ENCODE assay signal across 8 cellular contexts in the genomic region with DNA sequence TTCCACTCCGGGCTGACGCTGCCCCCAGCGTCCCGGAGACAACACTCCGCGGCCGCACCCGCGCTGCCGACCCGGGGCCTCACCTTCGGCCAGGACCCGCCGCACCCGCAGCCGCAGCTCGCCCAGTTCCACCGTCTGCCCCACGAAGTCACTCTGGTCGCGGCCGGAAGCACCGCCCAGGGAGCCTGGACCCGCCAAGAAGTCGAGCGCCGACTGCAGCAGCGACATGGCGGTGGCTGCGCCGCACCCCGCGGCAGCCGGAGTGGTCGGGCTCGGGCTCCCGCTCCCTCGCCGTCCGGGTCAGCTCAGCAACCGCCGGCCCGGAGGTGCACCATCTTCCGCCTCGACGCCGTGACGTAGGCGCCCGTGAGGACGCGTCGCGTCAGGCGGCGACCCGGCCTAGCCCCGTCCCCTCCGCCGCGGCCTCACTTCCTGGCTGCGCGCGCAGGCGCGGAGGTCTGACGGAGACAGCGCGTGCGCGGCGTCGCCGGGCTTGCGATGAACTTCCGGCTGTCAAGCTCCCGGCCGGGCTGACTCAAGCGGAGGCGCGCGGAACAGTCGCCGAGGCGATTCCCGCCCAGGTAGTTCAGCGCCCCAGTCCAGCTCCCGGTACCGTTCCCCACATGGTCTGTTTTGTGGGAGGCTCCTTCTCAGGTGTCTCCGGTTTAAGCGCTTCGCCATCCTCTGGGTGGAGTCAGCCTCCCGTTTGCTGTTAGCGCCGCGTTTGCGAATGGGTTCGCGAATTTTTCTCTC. TPM values are rescaled to one million over a fixed set of nuclear protein-coding genes. Genes with fewer than 3 reads are reported as not detected.
DNase-seq lines count a peak whose midpoint lies in the region; ATAC-seq and TF ChIP-seq lines count a peak whose summit lies in the region.

TSS of gene GAK (minus strand) at position 357 of the 753 bp plus-strand sequence. CDS start at position 228, 129 bp downstream.
TSS of gene TMEM175 (plus strand) at position 501 of the 753 bp plus-strand sequence. CDS start 15,280 bp downstream, outside the sequence.

- intact Hi-C loops in left ventricle myocardium superior (cut with micrococcal nuclease) (no loop called here), prostate gland (cut with DNase I) (loop anchor here (5.0 kb wide), 1 partner anchor 40 kb away; the partner anchor contains the start of gene DGKQ)

- H3K9me3 ChIP-seq in prostate gland = no peaks in the 10 kb centered on the region

- DNase-seq in NCI-H187 (lab: John Stamatoyannopoulos, UW) = peak; percentile 95 to 96
- peak; percentile 93 to 97 (median 95) for DNase-seq in T-helper 2 cell
- peak; percentile 99 for DNase-seq in left ventricle myocardium superior
- DNase-seq in prostate gland (ENCODE audit: low spot score) = peak; percentile 93
- peak; percentile 96 for DNase-seq in ureter (ENCODE audit: low spot score)

- H3K4me1 ChIP-seq in prostate gland (replicated peaks) = peaks cover 14% of the 10 kb centered on the region

- ATAC-seq in GM18502 (IDR thresholded peaks at IDR 0.05; ENCODE audit: poor library complexity, unreplicated experiment) = peak; percentile 92
- peak; percentile 80 for ATAC-seq in HG02943 (IDR thresholded peaks at IDR 0.05; ENCODE audit: low read depth, unreplicated experiment)
- ATAC-seq in left ventricle myocardium superior = peak; percentile 99

- TF ChIP-seq POLR2A in prostate gland (IDR thresholded peaks at IDR 0.05) = peak; percentile 83

- TF ChIP-seq CTCF in prostate gland (IDR thresholded peaks at IDR 0.05) = peak in 2 of 4 experiments; percentile 36 to 51

- 0% methylated on average over 41 of the region's 99 CpGs for WGBS in prostate gland

- H3K4me3 ChIP-seq in prostate gland = peak within 1 kb of the TSS; percentile 89 to 97

- no peaks in the 10 kb centered on the region for H3K36me3 ChIP-seq in prostate gland

- H3K27me3 ChIP-seq in prostate gland (replicated peaks; ENCODE audit: insufficient read depth) = no peaks in the 10 kb centered on the region

- H3K27ac ChIP-seq in angular gyrus (ENCODE audit: low read depth, low read length) = peak within 1 kb of the TSS; percentile 70
- H3K27ac ChIP-seq in prostate gland = peak within 1 kb of the TSS; percentile 82 to 83

RNA-seq across cellular contexts. Expression of gene GAK, which starts in this region (rescaled TPM):
- total RNA-seq in left ventricle myocardium superior = 29.7 TPM
- 100 to 1,000 TPM; 158 to 181 TPM for total RNA-seq in prostate gland
- total RNA-seq in ureter = 150 TPM

RNA-seq across cellular contexts. Expression of gene TMEM175, which starts in this region (rescaled TPM):
- total RNA-seq in left ventricle myocardium superior (19.8 TPM), prostate gland (10 to 100 TPM; 44.1 to 74.6 TPM), ureter (39.1 TPM)

Comparison
In these comparisons a context has a peak if more than half of its experiments do, and no peak if none do; other contexts are left out.
1. Peak in every context shown above with its lines: DNase-seq, ATAC-seq, H3K4me3 ChIP-seq and H3K27ac ChIP-seq.